Comparison of ENCODE assay signal across 14 cellular contexts in the genomic region with DNA sequence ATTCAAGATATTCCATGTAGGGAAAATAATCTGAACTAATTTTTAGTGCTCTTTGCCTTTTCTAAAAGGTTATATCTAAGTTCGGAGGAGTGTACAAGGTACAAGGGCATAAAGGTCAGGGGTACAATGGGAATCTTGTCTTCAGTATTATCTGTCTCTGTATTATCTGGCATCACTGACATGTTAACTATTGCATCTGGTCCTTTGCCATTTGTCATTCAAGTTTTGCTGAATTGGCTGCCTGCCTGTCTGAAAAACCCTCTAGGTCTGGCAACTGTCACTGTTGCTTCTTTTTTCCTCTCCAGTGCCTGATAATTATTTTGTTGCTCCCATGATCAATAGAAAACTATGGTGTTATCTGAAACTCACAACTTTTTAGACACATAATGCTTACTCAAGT.
DNase-seq lines count a peak whose midpoint lies in the region; FAIRE-seq and TF ChIP-seq lines count a peak whose summit lies in the region.
"Had no signal": no experiment of that assay in that cellular context is flagged by ENCODE, and none has a peak within 500 bp of the region (broad histone marks: within the 10 kb centered on the region; RNA-seq: fewer than 3 reads in every experiment).

No MANE protein-coding gene starts in this region.

- H2BK5ac ChIP-seq in H9 (ENCODE audit: insufficient read length, low read length): no peak overlapping the region

- H3K27me3 Mint-ChIP-seq in H9 (ENCODE audit: low read depth) (peaks cover 11% of the 10 kb centered on the region), neural progenitor cell (ENCODE audit: insufficient read depth, low read depth) (peaks cover 2% of the 10 kb centered on the region)

- no peaks in the 10 kb centered on the region for H3K4me1 ChIP-seq in SK-N-SH (ENCODE audit: control insufficient read depth in 1 of 2, insufficient read depth in 2 of 2, low read depth in 1 of 2, low read length in 1 of 2)
- no peaks in the 10 kb centered on the region for H3K4me1 ChIP-seq in H9 (ENCODE audit: insufficient read depth, low read length)
- H3K4me1 ChIP-seq in neural progenitor cell: no peaks in the 10 kb centered on the region
- H3K4me1 ChIP-seq: A549, BLaER1, Caco-2 had no signal

- H3K4me1 Mint-ChIP-seq in H9 (peaks cover 0 to 2% of the 10 kb centered on the region in 2 experiments; a peak in 1 of 4 replicates), neural progenitor cell (no peaks in the 10 kb centered on the region)
- H3K4me1 Mint-ChIP-seq: CD8-positive, alpha-beta memory T cell; GM23338 had no signal

- no peaks in the 10 kb centered on the region for H3K23me2 ChIP-seq in H9 (ENCODE audit: insufficient read length, low read depth, low read length, poor library complexity, severe bottlenecking)

- no peak overlapping the region for H3K14ac ChIP-seq in H9 (ENCODE audit: insufficient read depth, low read length)

- TF ChIP-seq EP300 in SK-N-SH (IDR thresholded peaks at IDR 0.05; ENCODE audit: borderline replicate concordance in 1 of 2, low read depth in 1 of 2, low read length in 1 of 2): peak in 1 of 2 experiments; percentile 61; a peak in 2 of 4 replicates

- H4K5ac ChIP-seq in H9 (ENCODE audit: insufficient read length, low read depth, low read length): no peak overlapping the region

- TF ChIP-seq CTCF in SK-N-SH (IDR thresholded peaks at IDR 0.05) (no peak), H9 (conservative IDR thresholded peaks at IDR 0.05) (no peak), neural progenitor cell (IDR thresholded peaks at IDR 0.05) (no peak)

- H3K9me3 Mint-ChIP-seq in H9 (no peaks in the 10 kb centered on the region), neural progenitor cell (peaks cover 3% of the 10 kb centered on the region)
- H3K9me3 Mint-ChIP-seq: CD8-positive, alpha-beta memory T cell; GM23338 had no signal

- H2AFZ ChIP-seq in SK-N-SH (ENCODE audit: low read depth): no peak overlapping the region
- H2AFZ ChIP-seq in H9 (ENCODE audit: low read length): no peak overlapping the region
- H2AFZ ChIP-seq in neural progenitor cell (replicated peaks): no peak overlapping the region
- H2AFZ ChIP-seq: GM23338 had no signal

- H3K79me1 ChIP-seq in H9 (ENCODE audit: insufficient read depth, low read depth, low read length, poor library complexity, severe bottlenecking): no peaks in the 10 kb centered on the region

- H3K27me3 ChIP-seq in SK-N-SH (ENCODE audit: insufficient read depth): no peaks in the 10 kb centered on the region
- no peaks in the 10 kb centered on the region for H3K27me3 ChIP-seq in H9 (ENCODE audit: insufficient read depth, low read length)
- no peaks in the 10 kb centered on the region for H3K27me3 ChIP-seq in neural progenitor cell

- CTCF ChIA-PET in SK-N-SH (lab: Yijun Ruan, JAX): no interaction called here

- no peaks in the 10 kb centered on the region for H4K20me1 ChIP-seq in SK-N-SH (ENCODE audit: insufficient read depth)
- H4K20me1 ChIP-seq in H9 (ENCODE audit: control insufficient read depth, insufficient read depth, insufficient read length): no peaks in the 10 kb centered on the region
- no peaks in the 10 kb centered on the region for H4K20me1 ChIP-seq in neural progenitor cell (ENCODE audit: low read depth)

- POLR2A ChIA-PET in SK-N-SH (lab: Yijun Ruan, JAX): no interaction called here

- H2BK20ac ChIP-seq in H9 (ENCODE audit: low read depth, low read length, poor library complexity, severe bottlenecking): no peak overlapping the region

- H3K23ac ChIP-seq in H9 (ENCODE audit: insufficient read length, low read depth, low read length): no peak overlapping the region

- no peak overlapping the region for H3K18ac ChIP-seq in H9 (ENCODE audit: insufficient read length, low read depth, low read length)

- H3F3A ChIP-seq in SK-N-SH (replicated peaks; ENCODE audit: insufficient read depth): no peaks in the 10 kb centered on the region
- no peaks in the 10 kb centered on the region for H3F3A ChIP-seq in neural progenitor cell (ENCODE audit: low read depth)

- no peak overlapping the region for H2BK120ac ChIP-seq in H9 (ENCODE audit: low read depth, low read length, poor library complexity, severe bottlenecking)

- no peak overlapping the region for H2AK5ac ChIP-seq in H9 (ENCODE audit: insufficient read length, low read length)

- no peak overlapping the region for H2BK15ac ChIP-seq in H9 (ENCODE audit: low read depth, low read length)

- H3K36me3 ChIP-seq in SK-N-SH (replicated peaks in 1 of 2; ENCODE audit: control insufficient read depth in 1 of 2, insufficient read depth in 2 of 2, low read length in 1 of 2) (no peaks in the 10 kb centered on the region), neural progenitor cell (no peaks in the 10 kb centered on the region)
- H3K36me3 ChIP-seq: BLaER1, HAP-1 had no signal

- no peaks in the 10 kb centered on the region for H3K79me2 ChIP-seq in SK-N-SH (ENCODE audit: insufficient read depth)
- H3K79me2 ChIP-seq in H9 (ENCODE audit: insufficient read depth, low read length): no peaks in the 10 kb centered on the region
- H3K79me2 ChIP-seq in neural progenitor cell (ENCODE audit: low read depth): no peaks in the 10 kb centered on the region

- H3K36me3 Mint-ChIP-seq in H9 (ENCODE audit: insufficient read depth in 1 of 3, low read depth in 3 of 3): no peaks in the 10 kb centered on the region
- H3K36me3 Mint-ChIP-seq in neural progenitor cell: no peaks in the 10 kb centered on the region
- H3K36me3 Mint-ChIP-seq: CD8-positive, alpha-beta memory T cell had no signal

- H3T11ph ChIP-seq in H9 (ENCODE audit: low read length): no peak overlapping the region

- no peak overlapping the region for H3K4ac ChIP-seq in H9 (ENCODE audit: low read depth, low read length)

- 6% methylated on average over 1 of the region's 1 CpG for WGBS in SK-N-SH (ENCODE audit: low lambda C conversion rate)
- no CpG with 5 or more reads among the region's 1 CpG for WGBS in H9 (ENCODE audit: extremely low coverage, insufficient read length, low lambda C conversion rate)

- H3K4me2 ChIP-seq in SK-N-SH (no peak overlapping the region), H9 (ENCODE audit: insufficient read depth, insufficient read length, low read length) (no peak overlapping the region), neural progenitor cell (no peak overlapping the region)
- H3K4me2 ChIP-seq: A549, BLaER1, GM23338 had no signal

- H3K9me3 ChIP-seq in SK-N-SH: no peaks in the 10 kb centered on the region
- H3K9me3 ChIP-seq in H9 (ENCODE audit: control insufficient read depth, low read depth, low read length): no peaks in the 10 kb centered on the region
- H3K9me3 ChIP-seq in neural progenitor cell (ENCODE audit: low read depth): no peaks in the 10 kb centered on the region
- H3K9me3 ChIP-seq: A549, Caco-2, HAP-1 had no signal

- no peak overlapping the region for H3K56ac ChIP-seq in H9 (ENCODE audit: insufficient read length, low read depth, low read length)

- DNase-seq in NCI-H1105 (lab: John Stamatoyannopoulos, UW) (peak; percentile 1), NCI-H1694 treated with DMSO at 0.1 percent for 48 hours (lab: John Stamatoyannopoulos, UW) (peak; percentile 88), SK-N-SH (peak; percentile 25), H9 (no peak), urothelium cell line (ENCODE audit: low spot score) (no peak), neural progenitor cell (ENCODE audit: low spot score) (no peak)
- DNase-seq: Caco-2; CD8-positive, alpha-beta memory T cell had no signal

- H4K8ac ChIP-seq in H9 (replicated peaks; ENCODE audit: insufficient read length, low read depth, low read length): no peak overlapping the region

- H3K27ac Mint-ChIP-seq in H9 (no peak overlapping the region), neural progenitor cell (no peak overlapping the region)
- H3K27ac Mint-ChIP-seq: GM23338 had no signal

- no peak overlapping the region for H4K91ac ChIP-seq in H9 (ENCODE audit: insufficient read length, low read depth, low read length)

- no peaks in the 10 kb centered on the region for H3K9me2 ChIP-seq in SK-N-SH

- FAIRE-seq in urothelium cell line (lab: Jason Lieb, UNC): no peak
- FAIRE-seq: HepG2, HTR-8/SVneo had no signal

- H3K9ac ChIP-seq in SK-N-SH (no peak overlapping the region), H9 (ENCODE audit: extremely low read depth, insufficient read length, low read length) (no peak overlapping the region), neural progenitor cell (no peak overlapping the region)
- H3K9ac ChIP-seq: BLaER1 had no signal

- no peak overlapping the region for H2BK12ac ChIP-seq in H9 (ENCODE audit: insufficient read length, low read depth, low read length)

- no peak overlapping the region for H3K27ac ChIP-seq in SK-N-SH (ENCODE audit: low read depth in 2 of 2, low read length in 1 of 2)
- H3K27ac ChIP-seq in H9 (ENCODE audit: insufficient read length, low read depth, low read length): no peak overlapping the region
- no peak overlapping the region for H3K27ac ChIP-seq in neural progenitor cell
- H3K27ac ChIP-seq: A549, BLaER1 had no signal

- TF ChIP-seq RAD21 in SK-N-SH (IDR thresholded peaks at IDR 0.05; ENCODE audit: low read length): no peak

- no peak overlapping the region for H3K4me3 ChIP-seq in SK-N-SH (ENCODE audit: low read depth in 2 of 2, low read length in 1 of 2)
- H3K4me3 ChIP-seq in neural progenitor cell: no peak overlapping the region
- H3K4me3 ChIP-seq: A549, BLaER1, GM23338, HAP-1 had no signal

- H3K4me3 Mint-ChIP-seq in H9: no peak overlapping the region
- H3K4me3 Mint-ChIP-seq in neural progenitor cell: no peak overlapping the region
- H3K4me3 Mint-ChIP-seq: CD8-positive, alpha-beta memory T cell; GM23338 had no signal

TF ChIP-seq in SK-N-SH, 30 proteins besides CTCF, POLR2A, EP300 and RAD21:
- TF ChIP-seq RFX5 (IDR thresholded peaks at IDR 0.05; ENCODE audit: low read length) (no peak), RCOR1 (IDR thresholded peaks at IDR 0.05; ENCODE audit: low read length) (0 out of 2 replicates have a peak, but pooled peaks have one; percentile 17), NFIC (IDR thresholded peaks at IDR 0.05; ENCODE audit: borderline replicate concordance) (no peak), GATA2 (CRISPR knock-in tag; IDR thresholded peaks at IDR 0.05) (peak; percentile 55)
- TF ChIP-seq, protein P1, sequence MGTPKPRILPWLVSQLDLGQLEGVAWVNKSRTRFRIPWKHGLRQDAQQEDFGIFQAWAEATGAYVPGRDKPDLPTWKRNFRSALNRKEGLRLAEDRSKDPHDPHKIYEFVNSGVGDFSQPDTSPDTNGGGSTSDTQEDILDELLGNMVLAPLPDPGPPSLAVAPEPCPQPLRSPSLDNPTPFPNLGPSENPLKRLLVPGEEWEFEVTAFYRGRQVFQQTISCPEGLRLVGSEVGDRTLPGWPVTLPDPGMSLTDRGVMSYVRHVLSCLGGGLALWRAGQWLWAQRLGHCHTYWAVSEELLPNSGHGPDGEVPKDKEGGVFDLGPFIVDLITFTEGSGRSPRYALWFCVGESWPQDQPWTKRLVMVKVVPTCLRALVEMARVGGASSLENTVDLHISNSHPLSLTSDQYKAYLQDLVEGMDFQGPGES (IDR thresholded peaks at IDR 0.05; ENCODE audit: low read depth, low read length): no peak

Comparison
In these comparisons a context has a peak if more than half of its experiments do, and no peak if none do; other contexts are left out.
1. DNase-seq: peak in NCI-H1105 (single experiment), NCI-H1694 treated with DMSO at 0.1 percent for 48 hours (single experiment) and SK-N-SH (single experiment); none in H9 (single experiment), urothelium cell line (single experiment) and neural progenitor cell (single experiment).